1 cellular context compared by ENCODE assay signal in the genomic region with DNA sequence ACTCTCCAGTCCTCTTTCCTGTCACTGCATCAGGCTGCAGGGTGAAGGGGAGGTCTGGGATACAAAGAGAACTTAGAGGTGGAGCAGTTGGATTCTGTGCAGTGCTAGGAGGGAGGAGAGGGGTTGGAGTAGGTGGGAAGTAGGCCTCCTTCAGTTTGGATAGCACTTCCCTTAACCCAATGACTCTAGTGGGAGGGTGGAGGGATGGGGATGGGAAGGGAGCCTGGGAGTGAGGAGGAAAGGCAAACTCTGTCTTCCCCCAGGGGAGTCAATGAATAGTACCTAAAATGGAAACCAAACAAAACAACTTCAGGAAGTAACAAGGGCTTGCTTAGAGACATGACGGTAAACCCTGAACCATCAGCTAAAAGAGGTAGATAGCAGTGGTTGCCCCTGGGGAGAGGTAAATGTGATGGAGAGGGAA.
TF ChIP-seq lines count a peak whose summit lies in the region.

No MANE protein-coding gene starts in this region.

TF ChIP-seq in GM23338, 12 proteins besides CTCF, POLR2A, EP300 and RAD21 (continued from another document):
- TF ChIP-seq, protein P1, sequence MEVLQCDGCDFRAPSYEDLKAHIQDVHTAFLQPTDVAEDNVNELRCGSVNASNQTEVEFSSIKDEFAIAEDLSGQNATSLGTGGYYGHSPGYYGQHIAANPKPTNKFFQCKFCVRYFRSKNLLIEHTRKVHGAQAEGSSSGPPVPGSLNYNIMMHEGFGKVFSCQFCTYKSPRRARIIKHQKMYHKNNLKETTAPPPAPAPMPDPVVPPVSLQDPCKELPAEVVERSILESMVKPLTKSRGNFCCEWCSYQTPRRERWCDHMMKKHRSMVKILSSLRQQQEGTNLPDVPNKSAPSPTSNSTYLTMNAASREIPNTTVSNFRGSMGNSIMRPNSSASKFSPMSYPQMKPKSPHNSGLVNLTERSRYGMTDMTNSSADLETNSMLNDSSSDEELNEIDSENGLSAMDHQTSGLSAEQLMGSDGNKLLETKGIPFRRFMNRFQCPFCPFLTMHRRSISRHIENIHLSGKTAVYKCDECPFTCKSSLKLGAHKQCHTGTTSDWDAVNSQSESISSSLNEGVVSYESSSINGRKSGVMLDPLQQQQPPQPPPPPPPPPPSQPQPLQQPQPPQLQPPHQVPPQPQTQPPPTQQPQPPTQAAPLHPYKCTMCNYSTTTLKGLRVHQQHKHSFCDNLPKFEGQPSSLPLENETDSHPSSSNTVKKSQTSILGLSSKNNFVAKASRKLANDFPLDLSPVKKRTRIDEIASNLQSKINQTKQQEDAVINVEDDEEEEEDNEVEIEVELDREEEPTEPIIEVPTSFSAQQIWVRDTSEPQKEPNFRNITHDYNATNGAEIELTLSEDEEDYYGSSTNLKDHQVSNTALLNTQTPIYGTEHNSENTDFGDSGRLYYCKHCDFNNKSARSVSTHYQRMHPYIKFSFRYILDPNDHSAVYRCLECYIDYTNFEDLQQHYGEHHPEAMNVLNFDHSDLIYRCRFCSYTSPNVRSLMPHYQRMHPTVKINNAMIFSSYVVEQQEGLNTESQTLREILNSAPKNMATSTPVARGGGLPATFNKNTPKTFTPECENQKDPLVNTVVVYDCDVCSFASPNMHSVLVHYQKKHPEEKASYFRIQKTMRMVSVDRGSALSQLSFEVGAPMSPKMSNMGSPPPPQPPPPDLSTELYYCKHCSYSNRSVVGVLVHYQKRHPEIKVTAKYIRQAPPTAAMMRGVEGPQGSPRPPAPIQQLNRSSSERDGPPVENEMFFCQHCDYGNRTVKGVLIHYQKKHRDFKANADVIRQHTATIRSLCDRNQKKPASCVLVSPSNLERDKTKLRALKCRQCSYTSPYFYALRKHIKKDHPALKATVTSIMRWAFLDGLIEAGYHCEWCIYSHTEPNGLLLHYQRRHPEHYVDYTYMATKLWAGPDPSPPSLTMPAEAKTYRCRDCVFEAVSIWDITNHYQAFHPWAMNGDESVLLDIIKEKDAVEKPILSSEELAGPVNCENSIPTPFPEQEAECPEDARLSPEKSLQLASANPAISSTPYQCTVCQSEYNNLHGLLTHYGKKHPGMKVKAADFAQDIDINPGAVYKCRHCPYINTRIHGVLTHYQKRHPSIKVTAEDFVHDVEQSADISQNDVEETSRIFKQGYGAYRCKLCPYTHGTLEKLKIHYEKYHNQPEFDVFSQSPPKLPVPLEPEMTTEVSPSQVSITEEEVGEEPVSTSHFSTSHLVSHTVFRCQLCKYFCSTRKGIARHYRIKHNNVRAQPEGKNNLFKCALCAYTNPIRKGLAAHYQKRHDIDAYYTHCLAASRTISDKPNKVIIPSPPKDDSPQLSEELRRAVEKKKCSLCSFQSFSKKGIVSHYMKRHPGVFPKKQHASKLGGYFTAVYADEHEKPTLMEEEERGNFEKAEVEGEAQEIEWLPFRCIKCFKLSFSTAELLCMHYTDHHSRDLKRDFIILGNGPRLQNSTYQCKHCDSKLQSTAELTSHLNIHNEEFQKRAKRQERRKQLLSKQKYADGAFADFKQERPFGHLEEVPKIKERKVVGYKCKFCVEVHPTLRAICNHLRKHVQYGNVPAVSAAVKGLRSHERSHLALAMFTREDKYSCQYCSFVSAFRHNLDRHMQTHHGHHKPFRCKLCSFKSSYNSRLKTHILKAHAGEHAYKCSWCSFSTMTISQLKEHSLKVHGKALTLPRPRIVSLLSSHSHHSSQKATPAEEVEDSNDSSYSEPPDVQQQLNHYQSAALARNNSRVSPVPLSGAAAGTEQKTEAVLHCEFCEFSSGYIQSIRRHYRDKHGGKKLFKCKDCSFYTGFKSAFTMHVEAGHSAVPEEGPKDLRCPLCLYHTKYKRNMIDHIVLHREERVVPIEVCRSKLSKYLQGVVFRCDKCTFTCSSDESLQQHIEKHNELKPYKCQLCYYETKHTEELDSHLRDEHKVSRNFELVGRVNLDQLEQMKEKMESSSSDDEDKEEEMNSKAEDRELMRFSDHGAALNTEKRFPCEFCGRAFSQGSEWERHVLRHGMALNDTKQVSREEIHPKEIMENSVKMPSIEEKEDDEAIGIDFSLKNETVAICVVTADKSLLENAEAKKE (CRISPR knock-in tag; IDR thresholded peaks at IDR 0.05), result no peak
- TF ChIP-seq ZNF331 (CRISPR knock-in tag; IDR thresholded peaks at IDR 0.05; ENCODE audit: low read depth) (no peak), JUNB (IDR thresholded peaks at IDR 0.05; ENCODE audit: unreplicated experiment) (no peak), EZH2 (IDR thresholded peaks at IDR 0.05; ENCODE audit: low read depth, unreplicated experiment) (no peak), ZNF114 (CRISPR knock-in tag; IDR thresholded peaks at IDR 0.05) (no peak)
- TF ChIP-seq, protein P2, sequence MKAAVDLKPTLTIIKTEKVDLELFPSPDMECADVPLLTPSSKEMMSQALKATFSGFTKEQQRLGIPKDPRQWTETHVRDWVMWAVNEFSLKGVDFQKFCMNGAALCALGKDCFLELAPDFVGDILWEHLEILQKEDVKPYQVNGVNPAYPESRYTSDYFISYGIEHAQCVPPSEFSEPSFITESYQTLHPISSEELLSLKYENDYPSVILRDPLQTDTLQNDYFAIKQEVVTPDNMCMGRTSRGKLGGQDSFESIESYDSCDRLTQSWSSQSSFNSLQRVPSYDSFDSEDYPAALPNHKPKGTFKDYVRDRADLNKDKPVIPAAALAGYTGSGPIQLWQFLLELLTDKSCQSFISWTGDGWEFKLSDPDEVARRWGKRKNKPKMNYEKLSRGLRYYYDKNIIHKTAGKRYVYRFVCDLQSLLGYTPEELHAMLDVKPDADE (IDR thresholded peaks at IDR 0.05), result no peak
